ENCODE assay signal across 24 cellular contexts in the genomic region with DNA sequence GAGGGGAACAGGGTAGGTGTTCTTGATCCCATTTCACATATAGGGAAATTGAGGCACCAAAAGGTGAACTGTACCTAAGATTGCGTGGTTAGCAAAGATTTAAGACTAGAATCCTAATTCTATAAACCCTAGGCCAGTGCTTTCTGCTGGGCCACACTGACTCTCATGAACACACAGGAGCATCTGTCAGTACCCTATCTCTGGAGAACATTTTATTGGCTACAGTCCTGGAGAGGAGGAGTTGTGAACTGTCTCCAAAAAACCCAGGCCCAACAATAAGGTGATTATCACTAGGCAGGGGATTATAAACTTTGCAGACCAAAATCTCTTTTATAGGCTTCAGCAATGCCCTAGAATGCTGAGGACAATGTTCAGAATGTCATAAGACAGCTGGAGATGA. TPM values are rescaled to one million over a fixed set of nuclear protein-coding genes. Genes with fewer than 3 reads are reported as not detected.
DNase-seq lines count a peak whose midpoint lies in the region; ATAC-seq and TF ChIP-seq lines count a peak whose summit lies in the region.
"Had no signal": no experiment of that assay in that cellular context is flagged by ENCODE, and none has a peak within 500 bp of the region (broad histone marks: within the 10 kb centered on the region; RNA-seq: fewer than 3 reads in every experiment).

No MANE protein-coding gene starts in this region.

- ATAC-seq in left cardiac atrium (peak; percentile 63 to 74), psoas muscle (peak in 3 of 4 donors; percentile 48 to 74 (median 65))
- ATAC-seq: CD8-positive, alpha-beta T cell; HepG2; K562; Panc1 had no signal

- no peak overlapping the region for H3K27ac ChIP-seq in psoas muscle
- no peak overlapping the region for H3K27ac ChIP-seq in prostate gland
- H3K27ac ChIP-seq in Peyer's patch, result no peak overlapping the region
- H3K27ac ChIP-seq: 22Rv1, GM23248, HL-60, SK-N-MC had no signal

- no peak for TF ChIP-seq POLR2A in prostate gland (IDR thresholded peaks at IDR 0.05)
- no peak for TF ChIP-seq POLR2A in Peyer's patch (IDR thresholded peaks at IDR 0.05)

- DNase-seq in DMS 273 (lab: John Stamatoyannopoulos, UW; ENCODE audit: unreplicated experiment) (peak; percentile 25), DMS 273 treated with DMSO at 0.1 percent for 48 hours (lab: John Stamatoyannopoulos, UW) (no peak), NCI-H82 treated with DMSO at 0.1 percent for 48 hours (lab: John Stamatoyannopoulos, UW; ENCODE audit: unreplicated experiment) (peak; percentile 83), left cardiac atrium (no peak), psoas muscle (no peak), prostate gland (ENCODE audit: low spot score) (no peak), Peyer's patch (no peak), activated gamma-delta T cell (lab: John Stamatoyannopoulos, UW) (no peak)
- DNase-seq: ACHN; Calu3; CD8-positive, alpha-beta T cell; GM23248; HCEC 1CT; MG63; NCI-H1048; NCI-H1417 treated with DMSO at 0.1 percent for 48 hours; NCI-H1930; NCI-H510A had no signal

- H3K9me3 ChIP-seq in psoas muscle, result no peaks in the 10 kb centered on the region
- H3K9me3 ChIP-seq in prostate gland, result no peaks in the 10 kb centered on the region
- no peaks in the 10 kb centered on the region for H3K9me3 ChIP-seq in Peyer's patch
- H3K9me3 ChIP-seq: MG63 had no signal

- intact Hi-C loops in left cardiac atrium (cut with DNase I) (no loop called here), psoas muscle (cut with DNase I) (no loop called here), prostate gland (cut with DNase I) (no loop called here)

- no peak for TF ChIP-seq CTCF in psoas muscle (IDR thresholded peaks at IDR 0.05)
- TF ChIP-seq CTCF in prostate gland (IDR thresholded peaks at IDR 0.05), result no peak
- no peak for TF ChIP-seq CTCF in Peyer's patch (IDR thresholded peaks at IDR 0.05)

- 59 to 93% (median 79%) methylated on average over 1 of the region's 1 CpG for WGBS in psoas muscle, 3 donors
- WGBS in prostate gland, result 88% methylated on average over 1 of the region's 1 CpG

- H3K36me3 ChIP-seq in psoas muscle (ENCODE audit: insufficient read depth in 1 of 2, low read depth in 1 of 2) (no peaks in the 10 kb centered on the region), prostate gland (no peaks in the 10 kb centered on the region), Peyer's patch (no peaks in the 10 kb centered on the region)
- H3K36me3 ChIP-seq: MG63 had no signal

- peaks cover 0 to 8% (median 0%) of the 10 kb centered on the region in 3 donors for H3K27me3 ChIP-seq in psoas muscle (ENCODE audit: insufficient read depth in 3 of 3, low read length in 2 of 3)
- no peaks in the 10 kb centered on the region for H3K27me3 ChIP-seq in prostate gland (replicated peaks; ENCODE audit: insufficient read depth)
- no peaks in the 10 kb centered on the region for H3K27me3 ChIP-seq in Peyer's patch
- H3K27me3 ChIP-seq: MG63 had no signal

- H3K4me3 ChIP-seq in psoas muscle (no peak overlapping the region), prostate gland (no peak overlapping the region), Peyer's patch (no peak overlapping the region)
- H3K4me3 ChIP-seq: GM23248, K562, MG63, SK-N-MC had no signal

- no peaks in the 10 kb centered on the region for H3K4me1 ChIP-seq in psoas muscle
- H3K4me1 ChIP-seq in prostate gland (replicated peaks), result no peaks in the 10 kb centered on the region
- H3K4me1 ChIP-seq in Peyer's patch, result no peaks in the 10 kb centered on the region

RNA-seq across cellular contexts. Expression of a gene that starts 24.1 kb away (rescaled TPM):
- total RNA-seq in left cardiac atrium, result 1 to 10 TPM; 3.1 to 5.7 TPM
- total RNA-seq in psoas muscle, result 1 to 10 TPM; 2.4 to 3.7 (median 3.4) TPM
- polyA plus RNA-seq in psoas muscle, result 1 to 10 TPM in 2 of 3 donors, under 1 TPM in 1; 0.47 to 1.7 (median 1.5) TPM
- total RNA-seq in prostate gland, result 10 to 100 TPM; 18.7 to 26.2 TPM
- total RNA-seq in Peyer's patch, result 10 to 100 TPM in 1 of 4 donors, 1 to 10 TPM in 3; 3.9 to 20.6 (median 6.7) TPM

Comparison
In these comparisons a context has a peak if more than half of its experiments do, and no peak if none do; other contexts are left out.
1. DNase-seq: peak in DMS 273 (single experiment) and NCI-H82 treated with DMSO at 0.1 percent for 48 hours (single experiment); none in DMS 273 treated with DMSO at 0.1 percent for 48 hours (single experiment), left cardiac atrium (single experiment), psoas muscle (0 of 2), prostate gland (single experiment), Peyer's patch (0 of 3) and activated gamma-delta T cell (single experiment).